In the genomic region with DNA sequence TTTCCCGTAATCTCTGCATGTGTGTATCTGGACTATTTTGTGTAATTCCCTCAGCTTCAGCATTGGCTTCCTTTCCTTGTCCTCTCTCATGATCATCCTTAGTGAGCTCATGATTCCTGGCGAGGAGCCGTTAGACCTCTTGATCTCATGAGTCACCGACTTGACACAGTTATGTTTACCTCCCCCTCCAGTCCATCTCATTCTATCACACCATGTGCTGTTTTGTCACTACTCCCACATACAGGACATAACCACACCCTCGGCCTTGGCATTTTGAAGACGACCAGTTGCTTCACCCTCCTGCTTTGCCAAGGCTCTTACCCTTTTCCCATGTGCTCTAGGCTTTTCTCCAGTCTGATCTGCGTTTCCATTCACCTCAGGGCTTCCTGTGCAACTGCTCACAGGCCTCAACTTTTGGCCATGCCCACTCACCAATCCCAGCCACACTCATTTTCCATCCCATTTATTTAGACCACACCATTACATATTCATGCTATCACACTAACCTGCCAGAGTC, we compare ENCODE assay signal across 1 cellular context.
TF ChIP-seq lines count a peak whose summit lies in the region.

No MANE protein-coding gene starts in this region.

TF ChIP-seq in K562, 482 proteins besides CTCF, POLR2A, EP300 and RAD21 (continued from another document and continues in another):
- TF ChIP-seq, protein P1, sequence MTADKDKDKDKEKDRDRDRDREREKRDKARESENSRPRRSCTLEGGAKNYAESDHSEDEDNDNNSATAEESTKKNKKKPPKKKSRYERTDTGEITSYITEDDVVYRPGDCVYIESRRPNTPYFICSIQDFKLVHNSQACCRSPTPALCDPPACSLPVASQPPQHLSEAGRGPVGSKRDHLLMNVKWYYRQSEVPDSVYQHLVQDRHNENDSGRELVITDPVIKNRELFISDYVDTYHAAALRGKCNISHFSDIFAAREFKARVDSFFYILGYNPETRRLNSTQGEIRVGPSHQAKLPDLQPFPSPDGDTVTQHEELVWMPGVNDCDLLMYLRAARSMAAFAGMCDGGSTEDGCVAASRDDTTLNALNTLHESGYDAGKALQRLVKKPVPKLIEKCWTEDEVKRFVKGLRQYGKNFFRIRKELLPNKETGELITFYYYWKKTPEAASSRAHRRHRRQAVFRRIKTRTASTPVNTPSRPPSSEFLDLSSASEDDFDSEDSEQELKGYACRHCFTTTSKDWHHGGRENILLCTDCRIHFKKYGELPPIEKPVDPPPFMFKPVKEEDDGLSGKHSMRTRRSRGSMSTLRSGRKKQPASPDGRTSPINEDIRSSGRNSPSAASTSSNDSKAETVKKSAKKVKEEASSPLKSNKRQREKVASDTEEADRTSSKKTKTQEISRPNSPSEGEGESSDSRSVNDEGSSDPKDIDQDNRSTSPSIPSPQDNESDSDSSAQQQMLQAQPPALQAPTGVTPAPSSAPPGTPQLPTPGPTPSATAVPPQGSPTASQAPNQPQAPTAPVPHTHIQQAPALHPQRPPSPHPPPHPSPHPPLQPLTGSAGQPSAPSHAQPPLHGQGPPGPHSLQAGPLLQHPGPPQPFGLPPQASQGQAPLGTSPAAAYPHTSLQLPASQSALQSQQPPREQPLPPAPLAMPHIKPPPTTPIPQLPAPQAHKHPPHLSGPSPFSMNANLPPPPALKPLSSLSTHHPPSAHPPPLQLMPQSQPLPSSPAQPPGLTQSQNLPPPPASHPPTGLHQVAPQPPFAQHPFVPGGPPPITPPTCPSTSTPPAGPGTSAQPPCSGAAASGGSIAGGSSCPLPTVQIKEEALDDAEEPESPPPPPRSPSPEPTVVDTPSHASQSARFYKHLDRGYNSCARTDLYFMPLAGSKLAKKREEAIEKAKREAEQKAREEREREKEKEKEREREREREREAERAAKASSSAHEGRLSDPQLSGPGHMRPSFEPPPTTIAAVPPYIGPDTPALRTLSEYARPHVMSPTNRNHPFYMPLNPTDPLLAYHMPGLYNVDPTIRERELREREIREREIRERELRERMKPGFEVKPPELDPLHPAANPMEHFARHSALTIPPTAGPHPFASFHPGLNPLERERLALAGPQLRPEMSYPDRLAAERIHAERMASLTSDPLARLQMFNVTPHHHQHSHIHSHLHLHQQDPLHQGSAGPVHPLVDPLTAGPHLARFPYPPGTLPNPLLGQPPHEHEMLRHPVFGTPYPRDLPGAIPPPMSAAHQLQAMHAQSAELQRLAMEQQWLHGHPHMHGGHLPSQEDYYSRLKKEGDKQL (CRISPR knock-in tag; IDR thresholded peaks at IDR 0.05; ENCODE audit: borderline replicate concordance), result no peak
- TF ChIP-seq SOX6 (IDR thresholded peaks at IDR 0.05) (peak; percentile 68), HSF4 (CRISPR knock-in tag; IDR thresholded peaks at IDR 0.05; ENCODE audit: borderline replicate concordance) (no peak), NRF1 (conservative IDR thresholded peaks at IDR 0.05 in 1 of 2, IDR thresholded peaks at IDR 0.05 in 1 of 2) (no peak), POLR2B (IDR thresholded peaks at IDR 0.05; ENCODE audit: low read depth, partially characterized antibody) (no peak), ZNF121 (CRISPR knock-in tag; conservative IDR thresholded peaks at IDR 0.05) (no peak), ZNF431 (CRISPR knock-in tag; IDR thresholded peaks at IDR 0.05) (no peak), ZNF408 (CRISPR knock-in tag; IDR thresholded peaks at IDR 0.05; ENCODE audit: low read depth) (no peak), CBFA2T3 (IDR thresholded peaks at IDR 0.05) (peak; percentile 78), ARNT (IDR thresholded peaks at IDR 0.05) (0 out of 4 replicates have a peak, but pooled peaks of 1 of the 2 experiments have one; percentile 50), ZNF75A (CRISPR knock-in tag; IDR thresholded peaks at IDR 0.05) (peak; percentile 31; the same call in 1 of the 2 replicates), ZNF184 (CRISPR knock-in tag; IDR thresholded peaks at IDR 0.05) (no peak), ZEB2 (IDR thresholded peaks at IDR 0.05) (peak; percentile 69; the same call in 1 of the 2 replicates), TEAD1 (CRISPR knock-in tag; IDR thresholded peaks at IDR 0.05) (peak in 1 of 2 experiments; percentile 69; a peak in 2 of 4 replicates), ELF4 (CRISPR knock-in tag; IDR thresholded peaks at IDR 0.05) (peak; percentile 89; the same call in 1 of the 2 replicates), FOXM1 (IDR thresholded peaks at IDR 0.05; ENCODE audit: low read depth) (peak; percentile 69), FOXM1 (CRISPR knock-in tag; IDR thresholded peaks at IDR 0.05; ENCODE audit: low read depth) (no peak), ZNF146 (CRISPR knock-in tag; IDR thresholded peaks at IDR 0.05; ENCODE audit: unreplicated experiment) (no peak), IFI16 (CRISPR knock-in tag; IDR thresholded peaks at IDR 0.05) (no peak), HLTF (IDR thresholded peaks at IDR 0.05) (peak; percentile 51; the same call in 1 of the 2 replicates), POLR2H (tag; IDR thresholded peaks at IDR 0.05; ENCODE audit: low read depth) (no peak), ZNF263 (CRISPR knock-in tag; IDR thresholded peaks at IDR 0.05; ENCODE audit: borderline replicate concordance) (no peak)
- TF ChIP-seq, protein P2, sequence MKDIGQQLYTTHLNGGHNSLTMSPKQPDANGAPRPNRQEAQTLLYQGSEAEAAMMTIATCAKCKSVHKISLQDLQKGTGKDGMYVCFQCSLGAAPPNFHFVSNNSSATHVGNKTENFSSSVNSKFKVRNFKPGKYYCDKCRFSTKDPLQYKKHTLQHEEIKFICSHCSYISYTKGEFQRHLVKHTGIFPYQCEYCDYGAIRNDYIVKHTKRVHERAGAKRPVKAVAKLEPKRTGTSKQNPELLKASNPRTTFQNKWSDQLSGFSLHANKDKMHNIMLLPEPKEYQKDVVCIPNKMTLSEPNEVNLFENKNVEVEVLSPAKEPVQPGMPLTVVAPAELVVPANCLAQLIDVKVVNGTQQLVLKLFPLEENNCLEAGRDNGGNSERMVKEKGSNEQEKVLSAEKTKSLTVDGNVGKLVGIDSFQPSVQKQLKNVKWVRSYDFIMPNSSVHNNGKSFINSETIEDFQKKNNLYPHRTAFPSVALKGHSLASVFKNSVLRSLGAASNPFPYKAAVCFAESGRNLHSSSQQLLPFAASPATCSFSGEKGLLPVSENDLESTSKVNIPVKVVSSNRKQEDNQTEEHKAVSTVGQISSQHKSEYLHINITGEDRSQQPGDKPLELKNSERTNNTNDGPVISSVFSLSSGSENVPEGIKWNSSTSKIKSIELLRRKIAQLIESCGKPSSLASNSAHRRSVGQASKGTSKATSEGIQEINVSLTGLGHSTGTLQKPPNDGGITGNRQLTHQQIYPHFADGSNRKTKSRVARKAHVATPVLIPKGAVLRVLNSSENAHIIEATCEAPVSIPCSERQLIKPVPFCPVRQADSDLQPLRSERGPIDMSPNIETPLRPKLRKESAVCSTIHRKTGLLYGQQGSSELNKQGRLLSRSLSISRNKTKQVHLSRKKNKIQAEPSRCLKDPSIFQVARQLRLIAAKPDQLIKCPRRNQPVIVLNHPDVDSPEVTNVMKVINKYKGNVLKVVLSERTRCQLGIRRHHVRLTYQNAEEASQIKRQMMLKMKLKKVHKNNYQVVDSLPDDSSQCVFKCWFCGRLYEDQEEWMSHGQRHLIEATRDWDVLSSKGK (CRISPR knock-in tag; IDR thresholded peaks at IDR 0.05), result no peak
- TF ChIP-seq, protein P3, sequence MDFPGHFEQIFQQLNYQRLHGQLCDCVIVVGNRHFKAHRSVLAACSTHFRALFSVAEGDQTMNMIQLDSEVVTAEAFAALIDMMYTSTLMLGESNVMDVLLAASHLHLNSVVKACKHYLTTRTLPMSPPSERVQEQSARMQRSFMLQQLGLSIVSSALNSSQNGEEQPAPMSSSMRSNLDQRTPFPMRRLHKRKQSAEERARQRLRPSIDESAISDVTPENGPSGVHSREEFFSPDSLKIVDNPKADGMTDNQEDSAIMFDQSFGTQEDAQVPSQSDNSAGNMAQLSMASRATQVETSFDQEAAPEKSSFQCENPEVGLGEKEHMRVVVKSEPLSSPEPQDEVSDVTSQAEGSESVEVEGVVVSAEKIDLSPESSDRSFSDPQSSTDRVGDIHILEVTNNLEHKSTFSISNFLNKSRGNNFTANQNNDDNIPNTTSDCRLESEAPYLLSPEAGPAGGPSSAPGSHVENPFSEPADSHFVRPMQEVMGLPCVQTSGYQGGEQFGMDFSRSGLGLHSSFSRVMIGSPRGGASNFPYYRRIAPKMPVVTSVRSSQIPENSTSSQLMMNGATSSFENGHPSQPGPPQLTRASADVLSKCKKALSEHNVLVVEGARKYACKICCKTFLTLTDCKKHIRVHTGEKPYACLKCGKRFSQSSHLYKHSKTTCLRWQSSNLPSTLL (IDR thresholded peaks at IDR 0.05), result no peak
- TF ChIP-seq, protein P4, sequence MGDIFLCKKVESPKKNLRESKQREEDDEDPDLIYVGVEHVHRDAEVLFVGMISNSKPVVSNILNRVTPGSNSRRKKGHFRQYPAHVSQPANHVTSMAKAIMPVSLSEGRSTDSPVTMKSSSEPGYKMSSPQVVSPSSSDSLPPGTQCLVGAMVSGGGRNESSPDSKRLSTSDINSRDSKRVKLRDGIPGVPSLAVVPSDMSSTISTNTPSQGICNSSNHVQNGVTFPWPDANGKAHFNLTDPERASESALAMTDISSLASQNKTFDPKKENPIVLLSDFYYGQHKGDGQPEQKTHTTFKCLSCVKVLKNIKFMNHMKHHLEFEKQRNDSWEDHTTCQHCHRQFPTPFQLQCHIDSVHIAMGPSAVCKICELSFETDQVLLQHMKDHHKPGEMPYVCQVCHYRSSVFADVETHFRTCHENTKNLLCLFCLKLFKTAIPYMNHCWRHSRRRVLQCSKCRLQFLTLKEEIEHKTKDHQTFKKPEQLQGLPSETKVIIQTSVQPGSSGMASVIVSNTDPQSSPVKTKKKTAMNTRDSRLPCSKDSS (IDR thresholded peaks at IDR 0.05; ENCODE audit: low read depth, partially characterized antibody), result no peak
- TF ChIP-seq, protein P5, sequence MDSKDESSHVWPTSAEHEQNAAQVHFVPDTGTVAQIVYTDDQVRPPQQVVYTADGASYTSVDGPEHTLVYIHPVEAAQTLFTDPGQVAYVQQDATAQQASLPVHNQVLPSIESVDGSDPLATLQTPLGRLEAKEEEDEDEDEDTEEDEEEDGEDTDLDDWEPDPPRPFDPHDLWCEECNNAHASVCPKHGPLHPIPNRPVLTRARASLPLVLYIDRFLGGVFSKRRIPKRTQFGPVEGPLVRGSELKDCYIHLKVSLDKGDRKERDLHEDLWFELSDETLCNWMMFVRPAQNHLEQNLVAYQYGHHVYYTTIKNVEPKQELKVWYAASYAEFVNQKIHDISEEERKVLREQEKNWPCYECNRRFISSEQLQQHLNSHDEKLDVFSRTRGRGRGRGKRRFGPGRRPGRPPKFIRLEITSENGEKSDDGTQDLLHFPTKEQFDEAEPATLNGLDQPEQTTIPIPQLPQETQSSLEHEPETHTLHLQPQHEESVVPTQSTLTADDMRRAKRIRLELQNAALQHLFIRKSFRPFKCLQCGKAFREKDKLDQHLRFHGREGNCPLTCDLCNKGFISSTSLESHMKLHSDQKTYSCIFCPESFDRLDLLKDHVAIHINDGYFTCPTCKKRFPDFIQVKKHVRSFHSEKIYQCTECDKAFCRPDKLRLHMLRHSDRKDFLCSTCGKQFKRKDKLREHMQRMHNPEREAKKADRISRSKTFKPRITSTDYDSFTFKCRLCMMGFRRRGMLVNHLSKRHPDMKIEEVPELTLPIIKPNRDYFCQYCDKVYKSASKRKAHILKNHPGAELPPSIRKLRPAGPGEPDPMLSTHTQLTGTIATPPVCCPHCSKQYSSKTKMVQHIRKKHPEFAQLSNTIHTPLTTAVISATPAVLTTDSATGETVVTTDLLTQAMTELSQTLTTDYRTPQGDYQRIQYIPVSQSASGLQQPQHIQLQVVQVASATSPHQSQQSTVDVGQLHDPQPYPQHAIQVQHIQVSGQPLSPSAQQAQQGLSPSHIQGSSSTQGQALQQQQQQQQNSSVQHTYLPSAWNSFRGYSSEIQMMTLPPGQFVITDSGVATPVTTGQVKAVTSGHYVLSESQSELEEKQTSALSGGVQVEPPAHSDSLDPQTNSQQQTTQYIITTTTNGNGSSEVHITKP (IDR thresholded peaks at IDR 0.05; ENCODE audit: partially characterized antibody), result peak; percentile 65
- TF ChIP-seq, protein P6, sequence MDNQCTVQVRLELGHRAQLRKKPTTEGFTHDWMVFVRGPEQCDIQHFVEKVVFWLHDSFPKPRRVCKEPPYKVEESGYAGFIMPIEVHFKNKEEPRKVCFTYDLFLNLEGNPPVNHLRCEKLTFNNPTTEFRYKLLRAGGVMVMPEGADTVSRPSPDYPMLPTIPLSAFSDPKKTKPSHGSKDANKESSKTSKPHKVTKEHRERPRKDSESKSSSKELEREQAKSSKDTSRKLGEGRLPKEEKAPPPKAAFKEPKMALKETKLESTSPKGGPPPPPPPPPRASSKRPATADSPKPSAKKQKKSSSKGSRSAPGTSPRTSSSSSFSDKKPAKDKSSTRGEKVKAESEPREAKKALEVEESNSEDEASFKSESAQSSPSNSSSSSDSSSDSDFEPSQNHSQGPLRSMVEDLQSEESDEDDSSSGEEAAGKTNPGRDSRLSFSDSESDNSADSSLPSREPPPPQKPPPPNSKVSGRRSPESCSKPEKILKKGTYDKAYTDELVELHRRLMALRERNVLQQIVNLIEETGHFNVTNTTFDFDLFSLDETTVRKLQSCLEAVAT (IDR thresholded peaks at IDR 0.05), result 0 out of 4 replicates have a peak, but pooled peaks of 1 of the 2 experiments have one; percentile 43
- TF ChIP-seq, protein P7, sequence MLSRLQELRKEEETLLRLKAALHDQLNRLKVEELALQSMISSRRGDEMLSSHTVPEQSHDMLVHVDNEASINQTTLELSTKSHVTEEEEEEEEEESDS (CRISPR knock-in tag; IDR thresholded peaks at IDR 0.05), result no peak
- TF ChIP-seq, protein P8, sequence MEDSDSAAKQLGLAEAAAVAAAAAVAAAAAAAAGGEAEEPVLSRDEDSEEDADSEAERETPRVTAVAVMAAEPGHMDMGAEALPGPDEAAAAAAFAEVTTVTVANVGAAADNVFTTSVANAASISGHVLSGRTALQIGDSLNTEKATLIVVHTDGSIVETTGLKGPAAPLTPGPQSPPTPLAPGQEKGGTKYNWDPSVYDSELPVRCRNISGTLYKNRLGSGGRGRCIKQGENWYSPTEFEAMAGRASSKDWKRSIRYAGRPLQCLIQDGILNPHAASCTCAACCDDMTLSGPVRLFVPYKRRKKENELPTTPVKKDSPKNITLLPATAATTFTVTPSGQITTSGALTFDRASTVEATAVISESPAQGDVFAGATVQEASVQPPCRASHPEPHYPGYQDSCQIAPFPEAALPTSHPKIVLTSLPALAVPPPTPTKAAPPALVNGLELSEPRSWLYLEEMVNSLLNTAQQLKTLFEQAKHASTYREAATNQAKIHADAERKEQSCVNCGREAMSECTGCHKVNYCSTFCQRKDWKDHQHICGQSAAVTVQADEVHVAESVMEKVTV (CRISPR knock-in tag; IDR thresholded peaks at IDR 0.05), result no peak
- TF ChIP-seq, protein P9, sequence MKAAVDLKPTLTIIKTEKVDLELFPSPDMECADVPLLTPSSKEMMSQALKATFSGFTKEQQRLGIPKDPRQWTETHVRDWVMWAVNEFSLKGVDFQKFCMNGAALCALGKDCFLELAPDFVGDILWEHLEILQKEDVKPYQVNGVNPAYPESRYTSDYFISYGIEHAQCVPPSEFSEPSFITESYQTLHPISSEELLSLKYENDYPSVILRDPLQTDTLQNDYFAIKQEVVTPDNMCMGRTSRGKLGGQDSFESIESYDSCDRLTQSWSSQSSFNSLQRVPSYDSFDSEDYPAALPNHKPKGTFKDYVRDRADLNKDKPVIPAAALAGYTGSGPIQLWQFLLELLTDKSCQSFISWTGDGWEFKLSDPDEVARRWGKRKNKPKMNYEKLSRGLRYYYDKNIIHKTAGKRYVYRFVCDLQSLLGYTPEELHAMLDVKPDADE (conservative IDR thresholded peaks at IDR 0.05; ENCODE audit: control insufficient read depth, low read depth, low read length), result no peak
